Comparison of ENCODE assay signal across 1 cellular context in genomic region chr10:103373544-103373943, GRCh38.
TF ChIP-seq lines count a peak whose summit lies in the region.

No MANE protein-coding gene starts in this region.

TF ChIP-seq in WTC11, 78 proteins besides CTCF, POLR2A, EP300 and RAD21:
- TF ChIP-seq ZNF416 (CRISPR knock-in tag; IDR thresholded peaks at IDR 0.05) (no peak), PRRX2 (CRISPR knock-in tag; IDR thresholded peaks at IDR 0.05) (no peak)
